In genomic region chr3:39166932-39167532, GRCh38 we compare ENCODE assay signal across 7 cellular contexts. TPM values are rescaled to one million over a fixed set of nuclear protein-coding genes. Genes with fewer than 3 reads are reported as not detected.
DNase-seq lines count a peak whose midpoint lies in the region; ATAC-seq and TF ChIP-seq lines count a peak whose summit lies in the region.
"Had no signal": no experiment of that assay in that cellular context is flagged by ENCODE, and none has a peak within 500 bp of the region (broad histone marks: within the 10 kb centered on the region; RNA-seq: fewer than 3 reads in every experiment).

No MANE protein-coding gene starts in this region.

- H3K4me3 Mint-ChIP-seq in naive thymus-derived CD4-positive, alpha-beta T cell, result no peak overlapping the region

- intact Hi-C loops in body of pancreas (cut with DNase I), result no loop called here
- intact Hi-C loops in naive thymus-derived CD4-positive, alpha-beta T cell (cut with micrococcal nuclease), result loop anchor here in 1 of 2 donors (1.0 kb wide), 2 partner anchors 41 to 66 kb away; no protein-coding TSS in a partner anchor

- no peaks in the 10 kb centered on the region for H3K27me3 Mint-ChIP-seq in naive thymus-derived CD4-positive, alpha-beta T cell

- peaks cover 0 to 6% (median 0%) of the 10 kb centered on the region in 5 donors for H3K36me3 Mint-ChIP-seq in naive thymus-derived CD4-positive, alpha-beta T cell

- peak; percentile 91 for DNase-seq in HCEC 1CT
- DNase-seq in body of pancreas, result peak in 2 of 4 donors; percentile 47 to 73
- no peak for DNase-seq in naive thymus-derived CD4-positive, alpha-beta T cell
- DNase-seq in effector memory CD4-positive, alpha-beta T cell, result no peak
- no peak for DNase-seq in coronary artery (ENCODE audit: low spot score)
- DNase-seq in activated gamma-delta T cell treated with Interleukin-2 at 50 U/mL for 16 hours, result no peak

- H3K9me3 Mint-ChIP-seq in naive thymus-derived CD4-positive, alpha-beta T cell, result peaks cover 0 to 3% (median 0%) of the 10 kb centered on the region in 11 donors

- WGBS in body of pancreas, 2 donors, result 56 to 59% methylated on average over 1 of the region's 1 CpG

- CTCF ChIA-PET in naive thymus-derived CD4-positive, alpha-beta T cell (lab: Charles Lee), result interaction anchor here (0.6 to 0.9 kb wide), 2 partner anchors 88 to 125 kb away, joined by 3 read pairs; no protein-coding TSS in a partner anchor

- no peaks in the 10 kb centered on the region for H3K9me3 ChIP-seq in body of pancreas
- no peaks in the 10 kb centered on the region for H3K9me3 ChIP-seq in naive thymus-derived CD4-positive, alpha-beta T cell (ENCODE audit: control insufficient read depth in 2 of 3, low read length in 3 of 3)
- no peaks in the 10 kb centered on the region for H3K9me3 ChIP-seq in effector memory CD4-positive, alpha-beta T cell (ENCODE audit: control insufficient read depth, low read length)

- no peak overlapping the region for H3K4me3 ChIP-seq in body of pancreas
- no peak overlapping the region for H3K4me3 ChIP-seq in naive thymus-derived CD4-positive, alpha-beta T cell (ENCODE audit: low read length)
- H3K4me3 ChIP-seq in effector memory CD4-positive, alpha-beta T cell (ENCODE audit: insufficient read depth, low read depth, low read length, poor library complexity, severe bottlenecking), result no peak overlapping the region
- no peak overlapping the region for H3K4me3 ChIP-seq in coronary artery

- H3K4me1 Mint-ChIP-seq in naive thymus-derived CD4-positive, alpha-beta T cell, result peaks cover 0 to 23% (median 0%) of the 10 kb centered on the region in 7 donors

- ATAC-seq in body of pancreas, result peak; percentile 53
- ATAC-seq in naive thymus-derived CD4-positive, alpha-beta T cell, result peak; percentile 47

- no peak overlapping the region for H3K27ac Mint-ChIP-seq in naive thymus-derived CD4-positive, alpha-beta T cell

- TF ChIP-seq POLR2A in body of pancreas (IDR thresholded peaks at IDR 0.05), result no peak

- POLR2A ChIA-PET in naive thymus-derived CD4-positive, alpha-beta T cell (lab: Charles Lee), result no interaction called here

- H3K27ac ChIP-seq in body of pancreas (peak overlapping the region in 1 of 4 donors; percentile 17), coronary artery (peak overlapping the region in 1 of 2 donors; percentile 73)
- H3K27ac ChIP-seq in naive thymus-derived CD4-positive, alpha-beta T cell (ENCODE audit: low read depth, low read length), result no peak overlapping the region
- H3K27ac ChIP-seq in effector memory CD4-positive, alpha-beta T cell (ENCODE audit: insufficient read depth, low read length, poor library complexity, severe bottlenecking), result no peak overlapping the region
- H3K27ac ChIP-seq: HL-60 had no signal

- H3K4me1 ChIP-seq in body of pancreas, result no peaks in the 10 kb centered on the region
- H3K4me1 ChIP-seq in naive thymus-derived CD4-positive, alpha-beta T cell (ENCODE audit: control insufficient read depth in 2 of 2, insufficient read depth in 2 of 2, low read length in 2 of 2), result no peaks in the 10 kb centered on the region
- no peaks in the 10 kb centered on the region for H3K4me1 ChIP-seq in effector memory CD4-positive, alpha-beta T cell (ENCODE audit: control insufficient read depth, insufficient read depth, low read length, poor library complexity, severe bottlenecking)

- TF ChIP-seq CTCF in body of pancreas (IDR thresholded peaks at IDR 0.05) (no peak), coronary artery (IDR thresholded peaks at IDR 0.05) (no peak)

- no peaks in the 10 kb centered on the region for H3K27me3 ChIP-seq in body of pancreas
- no peaks in the 10 kb centered on the region for H3K27me3 ChIP-seq in naive thymus-derived CD4-positive, alpha-beta T cell (ENCODE audit: control insufficient read depth in 2 of 2, insufficient read depth in 2 of 2, low read length in 2 of 2)
- no peaks in the 10 kb centered on the region for H3K27me3 ChIP-seq in effector memory CD4-positive, alpha-beta T cell (replicated peaks; ENCODE audit: control insufficient read depth, insufficient read depth, low read length, poor library complexity, severe bottlenecking)

- H3K36me3 ChIP-seq in body of pancreas (replicated peaks in 1 of 2; ENCODE audit: insufficient read depth in 1 of 2, low read depth in 2 of 2), result no peaks in the 10 kb centered on the region
- H3K36me3 ChIP-seq in naive thymus-derived CD4-positive, alpha-beta T cell (ENCODE audit: control insufficient read depth in 2 of 3, insufficient read depth in 3 of 3, low read length in 3 of 3), result no peaks in the 10 kb centered on the region
- no peaks in the 10 kb centered on the region for H3K36me3 ChIP-seq in effector memory CD4-positive, alpha-beta T cell (ENCODE audit: control insufficient read depth, insufficient read depth, low read length)

RNA-seq across cellular contexts. Expression of gene CSRNP1, which starts 13.6 kb away (rescaled TPM):
- 10 to 100 TPM; 18.4 to 39.6 TPM for total RNA-seq in body of pancreas
- total RNA-seq in naive thymus-derived CD4-positive, alpha-beta T cell, result 100 to 1,000 TPM in 2 of 5 experiments, 10 to 100 TPM in 3; 13.7 to 319 (median 22.9) TPM
- 10 to 100 TPM in 1 of 2 donors, 1 to 10 TPM in 1; 9.8 to 12.1 TPM for polyA plus RNA-seq in naive thymus-derived CD4-positive, alpha-beta T cell

RNA-seq across cellular contexts. Expression of gene XIRP1, which starts 25.4 kb away (rescaled TPM):
- total RNA-seq in body of pancreas, result not detected
- total RNA-seq in naive thymus-derived CD4-positive, alpha-beta T cell, result under 1 TPM in 1 of 5 experiments, not detected in 4; 0.07 TPM
- not detected for polyA plus RNA-seq in naive thymus-derived CD4-positive, alpha-beta T cell

RNA-seq across cellular contexts. Expression of gene TTC21A, which starts 59.6 kb away (rescaled TPM):
- total RNA-seq in body of pancreas, result 10 to 100 TPM in 1 of 2 donors, 1 to 10 TPM in 1; 6.7 to 46.5 TPM
- total RNA-seq in naive thymus-derived CD4-positive, alpha-beta T cell, result 1 to 10 TPM; 2.8 to 9.7 (median 5.3) TPM
- under 1 TPM; 0.37 to 0.63 TPM for polyA plus RNA-seq in naive thymus-derived CD4-positive, alpha-beta T cell

RNA-seq across cellular contexts. Expression of gene GORASP1, which starts 59.6 kb away (rescaled TPM):
- 10 to 100 TPM; 38.4 to 53.1 TPM for total RNA-seq in body of pancreas
- total RNA-seq in naive thymus-derived CD4-positive, alpha-beta T cell, result 10 to 100 TPM; 28.2 to 58.5 (median 44.6) TPM
- 10 to 100 TPM; 14.8 to 22.0 TPM for polyA plus RNA-seq in naive thymus-derived CD4-positive, alpha-beta T cell
